Comparison of ENCODE assay signal across 8 cellular contexts in genomic region chr12:3777206-3777809, GRCh38. TPM values are rescaled to one million over a fixed set of nuclear protein-coding genes. Genes with fewer than 3 reads are reported as not detected.
DNase-seq lines count a peak whose midpoint lies in the region; ATAC-seq and TF ChIP-seq lines count a peak whose summit lies in the region.

No MANE protein-coding gene starts in this region.

- H4K20me1 ChIP-seq in GM23338 (replicated peaks; ENCODE audit: insufficient read depth): no peaks in the 10 kb centered on the region
- no peaks in the 10 kb centered on the region for H4K20me1 ChIP-seq in mammary epithelial cell (ENCODE audit: insufficient read depth, low read length)

- H3K27me3 ChIP-seq in BJ (ENCODE audit: control insufficient read depth, insufficient read depth, low read length) (peaks cover 4% of the 10 kb centered on the region; the same call in 1 of the 2 replicates), GM23338 (ENCODE audit: insufficient read depth) (no peaks in the 10 kb centered on the region), mammary epithelial cell (ENCODE audit: insufficient read depth, low read length) (no peaks in the 10 kb centered on the region), vagina (no peaks in the 10 kb centered on the region)

- peaks cover 6% of the 10 kb centered on the region; the same call in 1 of the 3 replicates for H3K4me1 Mint-ChIP-seq in GM23338

- H3K9me3 Mint-ChIP-seq in GM23338: no peaks in the 10 kb centered on the region; the same call in 2 of the 3 replicates

- TF ChIP-seq CTCF in BJ (IDR thresholded peaks at IDR 0.05; ENCODE audit: insufficient read depth, low read depth, low read length) (peak; percentile 78), GM23338 (conservative IDR thresholded peaks at IDR 0.05; ENCODE audit: low read depth in 2 of 2) (peak; percentile 84 to 86), mammary epithelial cell (conservative IDR thresholded peaks at IDR 0.05 in 1 of 2, IDR thresholded peaks at IDR 0.05 in 1 of 2; ENCODE audit: extremely low read depth in 1 of 2, insufficient read depth in 1 of 2, low read depth in 1 of 2, low read length in 2 of 2) (peak; percentile 77 to 83), vagina (IDR thresholded peaks at IDR 0.05) (peak; percentile 20 to 42 (median 38))

- no peak overlapping the region for H3K27ac Mint-ChIP-seq in GM23338

- DNase-seq in BJ (ENCODE audit: low read depth) (no peak), GM23338 (ENCODE audit: low spot score) (peak; percentile 79), NCI-H345 (lab: John Stamatoyannopoulos, UW) (peak; percentile 43), mammary epithelial cell (peak; percentile 35), left colon (no peak), vagina (ENCODE audit: extremely low spot score in 2 of 2) (no peak)

- dilution Hi-C loops in mammary epithelial cell (cut with HindIII; ENCODE audit: low sequenced_read_pairs): no loop called here

- H3K79me2 ChIP-seq in GM23338 (replicated peaks; ENCODE audit: insufficient read depth) (no peaks in the 10 kb centered on the region), mammary epithelial cell (ENCODE audit: insufficient read depth, low read length) (no peaks in the 10 kb centered on the region)

- H3K36me3 ChIP-seq in BJ (ENCODE audit: control insufficient read depth, insufficient read depth, low read length): no peaks in the 10 kb centered on the region
- H3K36me3 ChIP-seq in GM23338 (ENCODE audit: insufficient read depth): no peaks in the 10 kb centered on the region
- no peaks in the 10 kb centered on the region for H3K36me3 ChIP-seq in mammary epithelial cell (ENCODE audit: insufficient read depth, low read length)
- no peaks in the 10 kb centered on the region for H3K36me3 ChIP-seq in vagina

- no peak overlapping the region for H3K4me3 Mint-ChIP-seq in GM23338

- in situ Hi-C loops in mammary epithelial cell (cut with MboI; ENCODE audit: low sequenced_read_pairs in 2 of 2): loop anchor here (5.0 to 25.0 kb wide), 3 partner anchors 240 to 483 kb away; no protein-coding TSS in a partner anchor

- 81% methylated on average over 3 of the region's 3 CpGs for WGBS in mammary epithelial cell (ENCODE audit: low coverage, missing lambda C conversion rate)

- intact Hi-C loops in mammary epithelial cell (cut with micrococcal nuclease): loop anchor here (1.0 to 10.0 kb wide), 6 partner anchors 122 to 643 kb away; partner anchors contain the start of gene PRMT8
- intact Hi-C loops in left colon (cut with DNase I, micrococcal nuclease): loop anchor here in 1 of 2 donors (10.0 kb wide), 2 partner anchors 123 to 473 kb away; no protein-coding TSS in a partner anchor
- intact Hi-C loops in vagina (cut with DNase I): no loop called here

- H3K27me3 Mint-ChIP-seq in GM23338 (ENCODE audit: insufficient read depth, low read depth, poor library complexity): no peaks in the 10 kb centered on the region

- POLR2A ChIA-PET in BJ (lab: Charles Lee): no interaction called here

- peaks cover 3% of the 10 kb centered on the region; the same call in 1 of the 2 replicates for H3K4me1 ChIP-seq in GM23338 (ENCODE audit: insufficient read depth)
- no peaks in the 10 kb centered on the region for H3K4me1 ChIP-seq in mammary epithelial cell (ENCODE audit: insufficient read depth, low read length)
- no peaks in the 10 kb centered on the region for H3K4me1 ChIP-seq in vagina

- H3K4me2 ChIP-seq in GM23338 (no peak overlapping the region), mammary epithelial cell (ENCODE audit: insufficient read depth, low read depth, low read length) (no peak overlapping the region)

- H3K27ac ChIP-seq in GM23338 (ENCODE audit: low read depth) (no peak overlapping the region), mammary epithelial cell (ENCODE audit: insufficient read depth, low read depth, low read length) (no peak overlapping the region), vagina (no peak overlapping the region)

- H2AFZ ChIP-seq in GM23338 (no peak overlapping the region), mammary epithelial cell (ENCODE audit: low read depth, low read length) (no peak overlapping the region)

- no peaks in the 10 kb centered on the region for H3K9me2 ChIP-seq in GM23338 (ENCODE audit: insufficient read depth)

- no peak overlapping the region for H3K9ac ChIP-seq in mammary epithelial cell (ENCODE audit: insufficient read depth, low read length)

- no peaks in the 10 kb centered on the region for H3K9me3 ChIP-seq in mammary epithelial cell (replicated peaks; ENCODE audit: insufficient read depth, low read length)
- H3K9me3 ChIP-seq in vagina: no peaks in the 10 kb centered on the region

- CTCF ChIA-PET in BJ (lab: Yijun Ruan, JAX) (interaction anchor here (0.6 to 9.6 kb wide), 23 partner anchors 12 to 518 kb away, joined by 3 to 134 read pairs (median 3); partner anchors contain the start of gene PRMT8), mammary epithelial cell (lab: Charles Lee; ENCODE audit: low non-redundant PET) (interaction anchor here (0.6 to 0.8 kb wide), 3 partner anchors 281 to 478 kb away, joined by 3 to 5 read pairs (median 4); no protein-coding TSS in a partner anchor)

- peak; percentile 75 for ATAC-seq in GM23338
- peak; percentile 90 for ATAC-seq in left colon
- no peak for ATAC-seq in HG03196 (IDR thresholded peaks at IDR 0.05; ENCODE audit: unreplicated experiment)
- no peak for ATAC-seq in GM21619 (IDR thresholded peaks at IDR 0.05; ENCODE audit: unreplicated experiment)

- no TSS peak for BruUV-seq in mammary epithelial cell (replicated peaks; lab: Mats Ljungman, UMichigan)

- H3K36me3 Mint-ChIP-seq in GM23338 (ENCODE audit: low read depth): no peaks in the 10 kb centered on the region

- no peaks in the 10 kb centered on the region for H3F3A ChIP-seq in GM23338 (replicated peaks; ENCODE audit: low read depth)

- H3K4me3 ChIP-seq in BJ (ENCODE audit: low read depth, low read length) (no peak overlapping the region), GM23338 (no peak overlapping the region), mammary epithelial cell (replicated peaks in 1 of 3; ENCODE audit: insufficient read depth in 1 of 3, low read depth in 2 of 3, low read length in 3 of 3) (no peak overlapping the region), vagina (no peak overlapping the region)

- no peak for TF ChIP-seq POLR2A in vagina (IDR thresholded peaks at IDR 0.05)

TF ChIP-seq in GM23338, 12 proteins besides CTCF, POLR2A, EP300 and RAD21:
- TF ChIP-seq JUNB (IDR thresholded peaks at IDR 0.05; ENCODE audit: unreplicated experiment): no peak
- TF ChIP-seq ZNF114 (CRISPR knock-in tag; IDR thresholded peaks at IDR 0.05): no peak

RNA-seq across cellular contexts. Expression of gene CRACR2A, which starts 24.4 kb away (rescaled TPM):
- 1.4 TPM in 2 replicates for polyA plus RNA-seq in BJ (2011; rRNA removed)
- 1.3 TPM in 2 replicates for polyA minus RNA-seq in BJ (2011; rRNA and poly(A)+ RNA removed)
- 3.0 and 3.4 TPM in 2 replicates for total RNA-seq in GM23338 (2014; rRNA removed; shearing (Covaris generic))
- polyA plus RNA-seq in GM23338 (2016; fragmentation: Nextera tagmentation; extraction: Ambion mirVana): 1.4 and 1.5 TPM in 2 replicates
- total RNA-seq in mammary epithelial cell: under 1 TPM in 1 of 2 donors, not detected in 1; 0.17 TPM
- polyA plus RNA-seq in mammary epithelial cell: 0.10 TPM
- not detected for polyA minus RNA-seq in mammary epithelial cell
- total RNA-seq in left colon: 10 to 100 TPM; 63.3 to 68.5 TPM
- 4.4 TPM for total RNA-seq in vagina

Comparison
In these comparisons a context has a peak if more than half of its experiments do, and no peak if none do; other contexts are left out.
1. DNase-seq: peak in GM23338 (single experiment), NCI-H345 (single experiment) and mammary epithelial cell (single experiment); none in BJ (single experiment), left colon (0 of 2) and vagina (0 of 2).
2. ATAC-seq: peak in GM23338 (single experiment) and left colon (single experiment); none in HG03196 (single experiment) and GM21619 (single experiment).
3. RNA of gene CRACR2A, which starts 24.4 kb away (total RNA-seq): 63.3 to 68.5 TPM in left colon; 4.4 TPM in vagina (single experiment), 3.0 to 3.4 TPM in GM23338 and 0.17 TPM in mammary epithelial cell; every median in the first group is over 10 times any median in the second.
4. Peak in every context shown above with its lines, with median percentiles within 50 percentile points of each other: CTCF ChIP-seq.